In the genomic region with DNA sequence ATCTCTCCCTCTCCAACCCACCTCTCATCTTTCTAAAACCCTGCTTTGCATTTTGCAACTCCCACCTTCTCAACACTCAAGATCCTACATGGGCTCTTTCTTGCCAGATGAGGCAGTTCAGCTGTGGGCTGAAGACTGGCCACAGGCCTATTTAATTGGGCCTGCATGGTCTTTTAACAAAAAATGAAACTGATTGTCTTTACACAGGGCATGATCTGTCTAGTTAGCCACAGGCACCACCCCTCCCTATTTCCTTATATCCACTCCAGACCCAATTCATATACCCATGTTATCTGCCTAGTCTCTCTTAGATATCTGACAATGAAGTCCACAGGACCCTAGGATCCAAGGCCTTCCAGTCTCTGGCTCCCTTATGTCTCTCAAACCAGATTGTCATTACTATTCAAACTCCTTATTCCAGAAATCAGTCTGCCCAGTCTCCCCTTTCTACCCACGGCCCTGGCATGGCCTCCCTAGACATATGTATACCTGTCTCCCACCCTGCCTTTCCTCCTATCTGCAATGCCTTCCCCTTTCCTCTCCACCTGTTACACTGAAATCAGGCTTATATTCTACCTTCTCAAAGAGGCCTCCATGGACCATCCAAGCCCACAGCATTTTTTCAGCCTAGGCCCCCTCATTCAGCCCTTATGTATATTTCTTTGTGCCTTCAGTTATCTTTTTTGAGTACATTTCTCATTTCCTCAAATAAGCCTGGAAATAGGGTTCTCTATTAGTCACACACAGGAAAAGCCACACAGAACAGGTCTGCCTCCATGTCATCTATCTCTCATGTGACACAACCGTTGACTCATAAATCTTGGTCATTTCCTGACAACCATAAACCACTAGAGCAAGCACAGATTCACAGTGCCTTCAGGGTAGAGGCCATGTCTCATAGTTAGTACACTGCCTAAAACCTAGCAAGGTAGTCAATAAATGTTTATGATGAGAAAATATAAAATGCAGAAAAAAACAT, we compare ENCODE assay signal across 8 cellular contexts. TPM values are rescaled to one million over a fixed set of nuclear protein-coding genes. Genes with fewer than 3 reads are reported as not detected.
DNase-seq lines count a peak whose midpoint lies in the region; ATAC-seq and TF ChIP-seq lines count a peak whose summit lies in the region.

No MANE protein-coding gene starts in this region.

- POLR2A ChIA-PET in WTC11 (lab: Charles Lee) = no interaction called here

- no peaks in the 10 kb centered on the region for H3K27me3 Mint-ChIP-seq in WTC11 (ENCODE audit: low read depth)

- H3K4me3 Mint-ChIP-seq in WTC11 = no peak overlapping the region

- DNase-seq in SIG-M5 treated with dmso at 0.1 percent for 504 hours (lab: John Stamatoyannopoulos, UW; ENCODE audit: unreplicated experiment) (peak; percentile 83), dermis blood vessel endothelial cell (peak; percentile 87), WTC11 (ENCODE audit: low spot score) (no peak)
- DNase-seq in stimulated activated CD4-positive, alpha-beta T cell treated with anti-CD3 and anti-CD28 coated beads, Interleukin-15, amount 100 ng/mL, for 24 hours = peak; percentile 45
- no peak for DNase-seq in effector CD8-positive, alpha-beta T cell (lab: John Stamatoyannopoulos, UW)

- H3K4me3 ChIP-seq in BLaER1 = no peak overlapping the region

- no peaks in the 10 kb centered on the region for H3K9me3 Mint-ChIP-seq in WTC11

- peaks cover under 1% of the 10 kb centered on the region; the same call in 1 of the 2 replicates for H3K4me1 Mint-ChIP-seq in WTC11

- H3K9me3 ChIP-seq in BLaER1 = no peaks in the 10 kb centered on the region

- no peak for TF ChIP-seq CTCF in WTC11 (IDR thresholded peaks at IDR 0.05)

- peak overlapping the region; percentile 2; the same call in 1 of the 2 replicates for H3K4me2 ChIP-seq in BLaER1

- CTCF ChIA-PET in WTC11 (lab: Charles Lee) = interaction anchor here (0.6 to 1.5 kb wide), 2 partner anchors 9 to 72 kb away, joined by 3 to 4 read pairs; no protein-coding TSS in a partner anchor

- H3K27me3 ChIP-seq in BLaER1 = no peaks in the 10 kb centered on the region

- H3K36me3 ChIP-seq in BLaER1 = no peaks in the 10 kb centered on the region

- no peak overlapping the region for H3K27ac Mint-ChIP-seq in WTC11

- H3K9ac ChIP-seq in BLaER1 = no peak overlapping the region

- H3K27ac ChIP-seq in BLaER1 = no peak overlapping the region

- H3K36me3 Mint-ChIP-seq in WTC11 = peaks cover 17% of the 10 kb centered on the region

- no peaks in the 10 kb centered on the region for H4K20me1 ChIP-seq in BLaER1

- ATAC-seq in GM19023 (IDR thresholded peaks at IDR 0.05; ENCODE audit: unreplicated experiment) = peak; percentile 96
- peak; percentile 96 for ATAC-seq in HG03097 (IDR thresholded peaks at IDR 0.05; ENCODE audit: low FRiP score, unreplicated experiment)
- ATAC-seq in WTC11 = no peak

- peaks cover 10% of the 10 kb centered on the region for H3K4me1 ChIP-seq in BLaER1

TF ChIP-seq in WTC11, 78 proteins besides CTCF, POLR2A, EP300 and RAD21:
- TF ChIP-seq TEAD4 (CRISPR knock-in tag; IDR thresholded peaks at IDR 0.05) = no peak
- TF ChIP-seq, protein P1, sequence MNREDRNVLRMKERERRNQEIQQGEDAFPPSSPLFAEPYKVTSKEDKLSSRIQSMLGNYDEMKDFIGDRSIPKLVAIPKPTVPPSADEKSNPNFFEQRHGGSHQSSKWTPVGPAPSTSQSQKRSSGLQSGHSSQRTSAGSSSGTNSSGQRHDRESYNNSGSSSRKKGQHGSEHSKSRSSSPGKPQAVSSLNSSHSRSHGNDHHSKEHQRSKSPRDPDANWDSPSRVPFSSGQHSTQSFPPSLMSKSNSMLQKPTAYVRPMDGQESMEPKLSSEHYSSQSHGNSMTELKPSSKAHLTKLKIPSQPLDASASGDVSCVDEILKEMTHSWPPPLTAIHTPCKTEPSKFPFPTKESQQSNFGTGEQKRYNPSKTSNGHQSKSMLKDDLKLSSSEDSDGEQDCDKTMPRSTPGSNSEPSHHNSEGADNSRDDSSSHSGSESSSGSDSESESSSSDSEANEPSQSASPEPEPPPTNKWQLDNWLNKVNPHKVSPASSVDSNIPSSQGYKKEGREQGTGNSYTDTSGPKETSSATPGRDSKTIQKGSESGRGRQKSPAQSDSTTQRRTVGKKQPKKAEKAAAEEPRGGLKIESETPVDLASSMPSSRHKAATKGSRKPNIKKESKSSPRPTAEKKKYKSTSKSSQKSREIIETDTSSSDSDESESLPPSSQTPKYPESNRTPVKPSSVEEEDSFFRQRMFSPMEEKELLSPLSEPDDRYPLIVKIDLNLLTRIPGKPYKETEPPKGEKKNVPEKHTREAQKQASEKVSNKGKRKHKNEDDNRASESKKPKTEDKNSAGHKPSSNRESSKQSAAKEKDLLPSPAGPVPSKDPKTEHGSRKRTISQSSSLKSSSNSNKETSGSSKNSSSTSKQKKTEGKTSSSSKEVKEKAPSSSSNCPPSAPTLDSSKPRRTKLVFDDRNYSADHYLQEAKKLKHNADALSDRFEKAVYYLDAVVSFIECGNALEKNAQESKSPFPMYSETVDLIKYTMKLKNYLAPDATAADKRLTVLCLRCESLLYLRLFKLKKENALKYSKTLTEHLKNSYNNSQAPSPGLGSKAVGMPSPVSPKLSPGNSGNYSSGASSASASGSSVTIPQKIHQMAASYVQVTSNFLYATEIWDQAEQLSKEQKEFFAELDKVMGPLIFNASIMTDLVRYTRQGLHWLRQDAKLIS (CRISPR knock-in tag; IDR thresholded peaks at IDR 0.05; ENCODE audit: borderline replicate concordance) = no peak
- no peak for TF ChIP-seq RELA (CRISPR knock-in tag; IDR thresholded peaks at IDR 0.05; ENCODE audit: borderline replicate concordance)
- TF ChIP-seq, protein P2, sequence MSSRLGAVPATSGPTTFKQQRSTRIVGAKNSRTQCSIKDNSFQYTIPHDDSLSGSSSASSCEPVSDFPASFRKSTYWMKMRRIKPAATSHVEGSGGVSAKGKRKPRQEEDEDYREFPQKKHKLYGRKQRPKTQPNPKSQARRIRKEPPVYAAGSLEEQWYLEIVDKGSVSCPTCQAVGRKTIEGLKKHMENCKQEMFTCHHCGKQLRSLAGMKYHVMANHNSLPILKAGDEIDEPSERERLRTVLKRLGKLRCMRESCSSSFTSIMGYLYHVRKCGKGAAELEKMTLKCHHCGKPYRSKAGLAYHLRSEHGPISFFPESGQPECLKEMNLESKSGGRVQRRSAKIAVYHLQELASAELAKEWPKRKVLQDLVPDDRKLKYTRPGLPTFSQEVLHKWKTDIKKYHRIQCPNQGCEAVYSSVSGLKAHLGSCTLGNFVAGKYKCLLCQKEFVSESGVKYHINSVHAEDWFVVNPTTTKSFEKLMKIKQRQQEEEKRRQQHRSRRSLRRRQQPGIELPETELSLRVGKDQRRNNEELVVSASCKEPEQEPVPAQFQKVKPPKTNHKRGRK (CRISPR knock-in tag; IDR thresholded peaks at IDR 0.05; ENCODE audit: borderline replicate concordance) = no peak
- TF ChIP-seq, protein P3, sequence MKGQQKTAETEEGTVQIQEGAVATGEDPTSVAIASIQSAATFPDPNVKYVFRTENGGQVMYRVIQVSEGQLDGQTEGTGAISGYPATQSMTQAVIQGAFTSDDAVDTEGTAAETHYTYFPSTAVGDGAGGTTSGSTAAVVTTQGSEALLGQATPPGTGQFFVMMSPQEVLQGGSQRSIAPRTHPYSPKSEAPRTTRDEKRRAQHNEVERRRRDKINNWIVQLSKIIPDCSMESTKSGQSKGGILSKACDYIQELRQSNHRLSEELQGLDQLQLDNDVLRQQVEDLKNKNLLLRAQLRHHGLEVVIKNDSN (CRISPR knock-in tag; IDR thresholded peaks at IDR 0.05) = no peak
- no peak for TF ChIP-seq FOXP1 (CRISPR knock-in tag; IDR thresholded peaks at IDR 0.05; ENCODE audit: borderline replicate concordance)
- TF ChIP-seq, protein P4, sequence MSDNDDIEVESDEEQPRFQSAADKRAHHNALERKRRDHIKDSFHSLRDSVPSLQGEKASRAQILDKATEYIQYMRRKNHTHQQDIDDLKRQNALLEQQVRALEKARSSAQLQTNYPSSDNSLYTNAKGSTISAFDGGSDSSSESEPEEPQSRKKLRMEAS (CRISPR knock-in tag; IDR thresholded peaks at IDR 0.05) = no peak
- TF ChIP-seq, protein P5, sequence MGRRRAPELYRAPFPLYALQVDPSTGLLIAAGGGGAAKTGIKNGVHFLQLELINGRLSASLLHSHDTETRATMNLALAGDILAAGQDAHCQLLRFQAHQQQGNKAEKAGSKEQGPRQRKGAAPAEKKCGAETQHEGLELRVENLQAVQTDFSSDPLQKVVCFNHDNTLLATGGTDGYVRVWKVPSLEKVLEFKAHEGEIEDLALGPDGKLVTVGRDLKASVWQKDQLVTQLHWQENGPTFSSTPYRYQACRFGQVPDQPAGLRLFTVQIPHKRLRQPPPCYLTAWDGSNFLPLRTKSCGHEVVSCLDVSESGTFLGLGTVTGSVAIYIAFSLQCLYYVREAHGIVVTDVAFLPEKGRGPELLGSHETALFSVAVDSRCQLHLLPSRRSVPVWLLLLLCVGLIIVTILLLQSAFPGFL (CRISPR knock-in tag; IDR thresholded peaks at IDR 0.05; ENCODE audit: borderline replicate concordance) = no peak
- no peak for TF ChIP-seq HMGA2 (CRISPR knock-in tag; IDR thresholded peaks at IDR 0.05)
- no peak for TF ChIP-seq MXD4 (CRISPR knock-in tag; IDR thresholded peaks at IDR 0.05; ENCODE audit: borderline replicate concordance)
- no peak for TF ChIP-seq JAZF1 (CRISPR knock-in tag; IDR thresholded peaks at IDR 0.05)
- TF ChIP-seq NR1H2 (CRISPR knock-in tag; IDR thresholded peaks at IDR 0.05) = no peak

RNA-seq across cellular contexts. Expression of a gene that starts 39.0 kb away (rescaled TPM):
- 0.17 TPM in 1 of 2 replicates, not detected in the other for total RNA-seq in dermis blood vessel endothelial cell
- total RNA-seq in WTC11 (2021) = 26.8 to 33.3 TPM (median 27.6 TPM) in 3 replicates

Comparison
In these comparisons a context has a peak if more than half of its experiments do, and no peak if none do; other contexts are left out.
1. DNase-seq: peak in SIG-M5 treated with dmso at 0.1 percent for 504 hours (single experiment), dermis blood vessel endothelial cell (single experiment) and stimulated activated CD4-positive, alpha-beta T cell treated with anti-CD3 and anti-CD28 coated beads, Interleukin-15, amount 100 ng/mL, for 24 hours (single experiment); none in WTC11 (single experiment) and effector CD8-positive, alpha-beta T cell (single experiment).
2. RNA of a gene that starts 39.0 kb away (total RNA-seq): 26.8 to 33.3 TPM in WTC11; 0.17 TPM in dermis blood vessel endothelial cell; every median in the first group is over 10 times any median in the second.